2 cellular contexts compared by ENCODE assay signal in genomic region chr5:159207222-159207615, GRCh38.
A peak's percentile ranks its signal among the peaks of the same experiment; 100 is the strongest.
TF ChIP-seq lines count a peak whose summit lies in the region.

No MANE protein-coding gene starts in this region.

TF ChIP-seq in A549, 52 proteins besides CTCF, POLR2A, EP300 and RAD21 (continued from another document):
- no peak for TF ChIP-seq MAZ (IDR thresholded peaks at IDR 0.05; ENCODE audit: borderline replicate concordance, low read depth, low read length)
- TF ChIP-seq MYC (IDR thresholded peaks at IDR 0.05; ENCODE audit: borderline replicate concordance, low read length), result 0 out of 2 replicates have a peak, but pooled peaks have one; percentile 16
- peak; percentile 68 for TF ChIP-seq USF2 (IDR thresholded peaks at IDR 0.05)
- no peak for TF ChIP-seq CHD2 (IDR thresholded peaks at IDR 0.05; ENCODE audit: low read length, partially characterized antibody)
- no peak for TF ChIP-seq EHMT2 (IDR thresholded peaks at IDR 0.05; ENCODE audit: low read depth)
- no peak for TF ChIP-seq MAFK (IDR thresholded peaks at IDR 0.05; ENCODE audit: partially characterized antibody)
- TF ChIP-seq JUNB (IDR thresholded peaks at IDR 0.05), result no peak
- TF ChIP-seq SREBF2 (IDR thresholded peaks at IDR 0.05), result no peak
- TF ChIP-seq KDM1A (IDR thresholded peaks at IDR 0.05; ENCODE audit: low read depth), result no peak
- TF ChIP-seq CBX8 (IDR thresholded peaks at IDR 0.05), result no peak
- TF ChIP-seq RARB (CRISPR knock-in tag; IDR thresholded peaks at IDR 0.05), result no peak
- TF ChIP-seq KDM5A (IDR thresholded peaks at IDR 0.05), result 0 out of 2 replicates have a peak, but pooled peaks have one; percentile 11

TF ChIP-seq in IMR-90, 13 proteins besides CTCF, POLR2A, EP300 and RAD21 (continued from another document):
- peak; percentile 65 for TF ChIP-seq USF2 (IDR thresholded peaks at IDR 0.05; ENCODE audit: low read depth, low read length)
